Comparison of ENCODE assay signal across 8 cellular contexts in the genomic region with DNA sequence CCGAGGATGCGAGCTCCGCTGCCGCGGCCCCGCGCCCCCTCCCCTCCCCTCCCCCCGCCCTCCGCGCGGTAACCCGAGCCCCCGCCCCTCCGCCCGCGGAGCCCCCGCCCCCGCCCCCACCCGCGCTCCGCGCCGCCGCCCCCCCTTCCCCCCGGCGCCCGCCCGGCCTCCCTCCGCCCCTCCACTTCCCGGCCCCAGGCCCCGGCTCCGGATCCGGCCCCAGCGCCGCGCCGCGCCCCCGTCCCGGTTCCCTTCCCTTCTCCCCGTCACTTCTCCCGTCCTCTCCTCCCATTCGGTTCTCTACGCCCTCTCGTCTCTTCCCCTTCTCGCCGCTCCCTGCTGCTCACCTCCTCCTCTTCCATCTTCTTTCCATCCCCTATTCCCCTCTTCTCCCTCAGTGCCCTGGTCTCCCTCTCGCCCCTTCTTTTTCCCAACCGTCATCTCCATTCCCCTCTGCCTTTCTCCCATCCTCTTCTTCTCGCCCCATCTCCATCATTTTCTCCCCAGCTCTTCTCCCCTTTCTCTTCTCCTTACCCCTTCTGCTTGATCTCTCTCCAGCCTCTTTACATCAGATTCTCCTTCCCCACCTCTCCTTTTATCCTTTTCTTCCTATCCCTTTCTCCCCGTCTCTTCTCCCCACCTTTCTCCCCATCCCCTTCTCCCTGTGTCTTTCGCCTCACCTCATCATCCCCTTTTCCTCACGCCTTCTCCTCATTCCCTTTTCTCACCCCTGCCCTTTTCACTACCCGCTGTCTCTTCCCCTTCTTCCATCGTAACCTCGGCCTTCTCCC. TPM values are rescaled to one million over a fixed set of nuclear protein-coding genes. Genes with fewer than 3 reads are reported as not detected.
DNase-seq lines count a peak whose midpoint lies in the region; ATAC-seq, FAIRE-seq and TF ChIP-seq lines count a peak whose summit lies in the region.

A gene with protein sequence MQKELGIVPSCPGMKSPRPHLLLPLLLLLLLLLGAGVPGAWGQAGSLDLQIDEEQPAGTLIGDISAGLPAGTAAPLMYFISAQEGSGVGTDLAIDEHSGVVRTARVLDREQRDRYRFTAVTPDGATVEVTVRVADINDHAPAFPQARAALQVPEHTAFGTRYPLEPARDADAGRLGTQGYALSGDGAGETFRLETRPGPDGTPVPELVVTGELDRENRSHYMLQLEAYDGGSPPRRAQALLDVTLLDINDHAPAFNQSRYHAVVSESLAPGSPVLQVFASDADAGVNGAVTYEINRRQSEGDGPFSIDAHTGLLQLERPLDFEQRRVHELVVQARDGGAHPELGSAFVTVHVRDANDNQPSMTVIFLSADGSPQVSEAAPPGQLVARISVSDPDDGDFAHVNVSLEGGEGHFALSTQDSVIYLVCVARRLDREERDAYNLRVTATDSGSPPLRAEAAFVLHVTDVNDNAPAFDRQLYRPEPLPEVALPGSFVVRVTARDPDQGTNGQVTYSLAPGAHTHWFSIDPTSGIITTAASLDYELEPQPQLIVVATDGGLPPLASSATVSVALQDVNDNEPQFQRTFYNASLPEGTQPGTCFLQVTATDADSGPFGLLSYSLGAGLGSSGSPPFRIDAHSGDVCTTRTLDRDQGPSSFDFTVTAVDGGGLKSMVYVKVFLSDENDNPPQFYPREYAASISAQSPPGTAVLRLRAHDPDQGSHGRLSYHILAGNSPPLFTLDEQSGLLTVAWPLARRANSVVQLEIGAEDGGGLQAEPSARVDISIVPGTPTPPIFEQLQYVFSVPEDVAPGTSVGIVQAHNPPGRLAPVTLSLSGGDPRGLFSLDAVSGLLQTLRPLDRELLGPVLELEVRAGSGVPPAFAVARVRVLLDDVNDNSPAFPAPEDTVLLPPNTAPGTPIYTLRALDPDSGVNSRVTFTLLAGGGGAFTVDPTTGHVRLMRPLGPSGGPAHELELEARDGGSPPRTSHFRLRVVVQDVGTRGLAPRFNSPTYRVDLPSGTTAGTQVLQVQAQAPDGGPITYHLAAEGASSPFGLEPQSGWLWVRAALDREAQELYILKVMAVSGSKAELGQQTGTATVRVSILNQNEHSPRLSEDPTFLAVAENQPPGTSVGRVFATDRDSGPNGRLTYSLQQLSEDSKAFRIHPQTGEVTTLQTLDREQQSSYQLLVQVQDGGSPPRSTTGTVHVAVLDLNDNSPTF (N-terminal part only) (minus strand): TSS at position 20 of the 791 bp plus-strand sequence. CDS start 14,196 bp downstream, outside the sequence.

- H3K4me1 ChIP-seq in muscle layer of colon (ENCODE audit: insufficient read depth, low read length) (peaks cover 22% of the 10 kb centered on the region), uterus (no peaks in the 10 kb centered on the region)

- TF ChIP-seq POLR2A in uterus (IDR thresholded peaks at IDR 0.05) (no peak), GM12892 (IDR thresholded peaks at IDR 0.05; ENCODE audit: low read depth, low read length) (no peak)

- peak in 2 of 10 experiments; percentile 13 to 20 for DNase-seq in CD4-positive, alpha-beta T cell
- DNase-seq in NCI-H2227 (lab: John Stamatoyannopoulos, UW; ENCODE audit: unreplicated experiment), result peak; percentile 71
- DNase-seq in effector CD4-positive, alpha-beta T cell, result peak; percentile 18
- DNase-seq in uterus, result peak; percentile 60 to 64
- DNase-seq in NCI-H446 (lab: John Stamatoyannopoulos, UW), result no peak
- no peak for DNase-seq in 8988T
- no peak for DNase-seq in GM12892 (ENCODE audit: insufficient read length)

- no peaks in the 10 kb centered on the region for H3K36me3 Mint-ChIP-seq in CD4-positive, alpha-beta T cell (ENCODE audit: low read depth)

- peaks cover 12% of the 10 kb centered on the region for H3K4me1 Mint-ChIP-seq in CD4-positive, alpha-beta T cell (ENCODE audit: low read depth)

- intact Hi-C loops in CD4-positive, alpha-beta T cell (cut with DNase I, micrococcal nuclease), result loop anchor here in 1 of 2 experiments (2.0 kb wide), 1 partner anchor 41 kb away; no protein-coding TSS in a partner anchor
- intact Hi-C loops in uterus (cut with DNase I; ENCODE audit: low total_unique reads), result no loop called here

- TF ChIP-seq CTCF in CD4-positive, alpha-beta T cell (IDR thresholded peaks at IDR 0.05), result no peak
- no peak for TF ChIP-seq CTCF in uterus (IDR thresholded peaks at IDR 0.05)

- H3K36me3 ChIP-seq in muscle layer of colon (ENCODE audit: insufficient read depth, low read length) (no peaks in the 10 kb centered on the region), uterus (no peaks in the 10 kb centered on the region)

- FAIRE-seq in GM12892 (lab: Jason Lieb, UNC), result no peak

- H3K27ac Mint-ChIP-seq in CD4-positive, alpha-beta T cell, result peak within 1 kb of the TSS; percentile 56

- H3K27me3 ChIP-seq in CD4-positive, alpha-beta T cell (ENCODE audit: control insufficient read depth, insufficient read depth, low read length), result no peaks in the 10 kb centered on the region
- H3K27me3 ChIP-seq in muscle layer of colon (ENCODE audit: control insufficient read depth in 1 of 2, insufficient read depth in 2 of 2, low read length in 2 of 2), result no peaks in the 10 kb centered on the region
- no peaks in the 10 kb centered on the region for H3K27me3 ChIP-seq in uterus

- H3K9me3 Mint-ChIP-seq in CD4-positive, alpha-beta T cell, result no peaks in the 10 kb centered on the region

- peak; percentile 28 for ATAC-seq in CD4-positive, alpha-beta T cell (ENCODE audit: poor library complexity)

- H3K4me3 Mint-ChIP-seq in CD4-positive, alpha-beta T cell, result peak within 1 kb of the TSS; percentile 84

- H3K9me3 ChIP-seq in CD4-positive, alpha-beta T cell (ENCODE audit: control insufficient read depth, low read length), result no peaks in the 10 kb centered on the region
- no peaks in the 10 kb centered on the region for H3K9me3 ChIP-seq in muscle layer of colon (ENCODE audit: low read length)
- no peaks in the 10 kb centered on the region for H3K9me3 ChIP-seq in uterus

- H3K4me3 ChIP-seq in muscle layer of colon (ENCODE audit: low read depth in 1 of 2, low read length in 2 of 2), result peak within 1 kb of the TSS; percentile 51 to 77
- peak within 1 kb of the TSS; percentile 56 to 66 for H3K4me3 ChIP-seq in uterus

- CTCF ChIA-PET in CD4-positive, alpha-beta T cell (lab: Charles Lee), result interaction anchor here (1.5 kb wide), 1 partner anchor 27 kb away, joined by 4 read pairs; a partner anchor contains a TSS

- no peaks in the 10 kb centered on the region for H3K27me3 Mint-ChIP-seq in CD4-positive, alpha-beta T cell

- POLR2A ChIA-PET in CD4-positive, alpha-beta T cell (lab: Charles Lee), result interaction anchor here (0.8 to 2.2 kb wide), 5 partner anchors 9 to 44 kb away, joined by 3 to 12 read pairs (median 4); a partner anchor contains a TSS

- H3K9ac ChIP-seq in muscle layer of colon (ENCODE audit: low read length), result peak within 1 kb of the TSS; percentile 80

- H3K27ac ChIP-seq in CD4-positive, alpha-beta T cell (ENCODE audit: low read depth, low read length), result peak within 1 kb of the TSS; percentile 41
- H3K27ac ChIP-seq in muscle layer of colon (ENCODE audit: low read depth, low read length) (peak within 1 kb of the TSS; percentile 86), uterus (peak within 1 kb of the TSS; percentile 96)

RNA-seq across cellular contexts. Expression of the gene that starts here (rescaled TPM):
- total RNA-seq in CD4-positive, alpha-beta T cell, result 1 to 10 TPM; 9.7 TPM
- total RNA-seq in uterus, result 100 to 1,000 TPM in 1 of 4 donors, 10 to 100 TPM in 3; 26.8 to 125 (median 73.6) TPM
- polyA plus RNA-seq in GM12892 (2012; ENCODE audit: missing spikeins), result 0.34 TPM

Comparison
In these comparisons a context has a peak if more than half of its experiments do, and no peak if none do; other contexts are left out.
1. DNase-seq: peak in NCI-H2227 (single experiment), effector CD4-positive, alpha-beta T cell (single experiment) and uterus (2 of 2); none in NCI-H446 (0 of 2), 8988T (single experiment) and GM12892 (single experiment).
2. H3K27ac ChIP-seq: peak in every context shown above with its lines; median percentile 96 in uterus; 86 in muscle layer of colon; 41 in CD4-positive, alpha-beta T cell.